Comparison of ENCODE assay signal across 18 cellular contexts in the genomic region with DNA sequence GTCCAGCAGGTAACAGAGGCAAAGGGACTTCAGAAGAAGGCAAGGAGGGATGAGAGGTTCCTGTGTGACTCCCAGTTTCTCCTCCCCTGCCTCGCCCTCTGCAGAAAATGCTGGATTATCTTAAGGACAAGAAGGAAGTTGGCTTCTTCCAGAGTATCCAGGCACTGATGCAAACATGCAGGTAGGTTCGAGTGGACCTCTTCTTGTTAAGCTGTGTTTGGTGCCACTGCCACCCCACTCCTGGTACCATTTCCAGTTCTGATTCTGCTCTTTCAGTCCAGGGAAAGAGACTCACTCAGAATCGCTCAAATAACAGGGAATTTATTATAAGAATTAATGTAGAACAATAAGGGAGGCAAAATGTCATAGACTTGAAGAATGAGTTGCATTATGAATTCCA.
DNase-seq lines count a peak whose midpoint lies in the region; ATAC-seq and TF ChIP-seq lines count a peak whose summit lies in the region.
"Had no signal": no experiment of that assay in that cellular context is flagged by ENCODE, and none has a peak within 500 bp of the region (broad histone marks: within the 10 kb centered on the region; RNA-seq: fewer than 3 reads in every experiment).

No MANE protein-coding gene starts in this region.

- no peaks in the 10 kb centered on the region for H3F3A ChIP-seq in neural progenitor cell (ENCODE audit: low read depth)
- no peaks in the 10 kb centered on the region for H3F3A ChIP-seq in PC-3 (ENCODE audit: low read length, unreplicated experiment)

- H2AFZ ChIP-seq in neural progenitor cell (replicated peaks), result no peak overlapping the region
- H2AFZ ChIP-seq in PC-3 (ENCODE audit: low read length), result no peak overlapping the region
- H2AFZ ChIP-seq: GM23338 had no signal

- no peaks in the 10 kb centered on the region for H3K27me3 Mint-ChIP-seq in activated naive CD8-positive, alpha-beta T cell
- peaks cover 16% of the 10 kb centered on the region for H3K27me3 Mint-ChIP-seq in activated naive CD8-positive, alpha-beta T cell treated with anti-CD3 and anti-CD28 coated beads, Interleukin-2, amount 50 U/mL, for 24 hours
- H3K27me3 Mint-ChIP-seq in dendritic cell treated with granulocyte-macrophage colony-stimulating factor and Interleukin-4, amounts not matched to agents 40 ng/mL and 50 ng/mL, for 4 days, result peaks cover 35% of the 10 kb centered on the region
- H3K27me3 Mint-ChIP-seq in neural progenitor cell (ENCODE audit: insufficient read depth, low read depth), result peaks cover 11% of the 10 kb centered on the region

- peaks cover 34% of the 10 kb centered on the region for H3K4me1 Mint-ChIP-seq in activated naive CD8-positive, alpha-beta T cell (ENCODE audit: low read depth)
- peaks cover 34% of the 10 kb centered on the region for H3K4me1 Mint-ChIP-seq in activated naive CD8-positive, alpha-beta T cell treated with anti-CD3 and anti-CD28 coated beads, Interleukin-2, amount 50 U/mL, for 24 hours
- H3K4me1 Mint-ChIP-seq in dendritic cell treated with granulocyte-macrophage colony-stimulating factor and Interleukin-4, amounts not matched to agents 40 ng/mL and 50 ng/mL, for 4 days (ENCODE audit: low read depth), result peaks cover 19% of the 10 kb centered on the region
- no peaks in the 10 kb centered on the region for H3K4me1 Mint-ChIP-seq in neural progenitor cell
- H3K4me1 Mint-ChIP-seq: GM23338 had no signal

- H3K79me2 ChIP-seq in neural progenitor cell (ENCODE audit: low read depth), result no peaks in the 10 kb centered on the region
- H3K79me2 ChIP-seq in PC-3 (ENCODE audit: low read length), result no peaks in the 10 kb centered on the region

- H3K36me3 Mint-ChIP-seq in activated naive CD8-positive, alpha-beta T cell, result no peaks in the 10 kb centered on the region
- H3K36me3 Mint-ChIP-seq in activated naive CD8-positive, alpha-beta T cell treated with anti-CD3 and anti-CD28 coated beads, Interleukin-2, amount 50 U/mL, for 24 hours (ENCODE audit: low read depth), result peaks cover 14% of the 10 kb centered on the region
- H3K36me3 Mint-ChIP-seq in dendritic cell treated with granulocyte-macrophage colony-stimulating factor and Interleukin-4, amounts not matched to agents 40 ng/mL and 50 ng/mL, for 4 days (ENCODE audit: low read depth), result no peaks in the 10 kb centered on the region
- peaks cover 2% of the 10 kb centered on the region for H3K36me3 Mint-ChIP-seq in neural progenitor cell
- H3K36me3 Mint-ChIP-seq: CD8-positive, alpha-beta T cell had no signal

- H3K9me2 ChIP-seq in PC-3 (replicated peaks; ENCODE audit: low read length), result no peaks in the 10 kb centered on the region

- no peak overlapping the region for H3K4me3 Mint-ChIP-seq in activated naive CD8-positive, alpha-beta T cell
- no peak overlapping the region for H3K4me3 Mint-ChIP-seq in activated naive CD8-positive, alpha-beta T cell treated with anti-CD3 and anti-CD28 coated beads, Interleukin-2, amount 50 U/mL, for 24 hours
- no peak overlapping the region for H3K4me3 Mint-ChIP-seq in dendritic cell treated with granulocyte-macrophage colony-stimulating factor and Interleukin-4, amounts not matched to agents 40 ng/mL and 50 ng/mL, for 4 days
- peak overlapping the region; percentile 35 for H3K4me3 Mint-ChIP-seq in neural progenitor cell
- H3K4me3 Mint-ChIP-seq: B cell; CD8-positive, alpha-beta T cell; GM23338 had no signal

- H3K4me2 ChIP-seq in neural progenitor cell (no peak overlapping the region), PC-3 (ENCODE audit: low read length) (no peak overlapping the region)
- H3K4me2 ChIP-seq: BLaER1 treated with 17β-estradiol and CSF1 and Interleukin-3, amounts not matched to agents 10 nM and 100 nM; GM23338 had no signal

- H3K27ac ChIP-seq in neural progenitor cell (no peak overlapping the region), PC-3 (ENCODE audit: low read length) (no peak overlapping the region), psoas muscle (no peak overlapping the region)
- H3K27ac ChIP-seq: BLaER1 treated with 17β-estradiol and CSF1 and Interleukin-3, amounts not matched to agents 10 nM and 100 nM had no signal

- no peak for DNase-seq in activated naive CD8-positive, alpha-beta T cell treated with anti-CD3 and anti-CD28 coated beads, Interleukin-2, amount 50 U/mL, for 24 hours
- DNase-seq in neural progenitor cell (ENCODE audit: low spot score), result no peak
- no peak for DNase-seq in NCI-H1048 (lab: John Stamatoyannopoulos, UW)
- DNase-seq in DMS114 treated with DMSO at 0.1 percent for 48 hours (lab: John Stamatoyannopoulos, UW; ENCODE audit: unreplicated experiment), result no peak
- no peak for DNase-seq in PC-3
- no peak for DNase-seq in psoas muscle
- DNase-seq: Calu3; CD8-positive, alpha-beta T cell; DMS53; DND-41; EL; HCEC 1CT had no signal

- CTCF ChIA-PET in PC-3 (lab: Charles Lee), result no interaction called here

- TF ChIP-seq CTCF in neural progenitor cell (IDR thresholded peaks at IDR 0.05) (no peak), PC-3 (conservative IDR thresholded peaks at IDR 0.05; ENCODE audit: low read depth, low read length) (no peak), psoas muscle (IDR thresholded peaks at IDR 0.05) (no peak)

- H3K4me3 ChIP-seq in neural progenitor cell, result no peak overlapping the region
- H3K4me3 ChIP-seq in PC-3 (ENCODE audit: low read length), result no peak overlapping the region
- H3K4me3 ChIP-seq in psoas muscle, result no peak overlapping the region
- H3K4me3 ChIP-seq: BLaER1 treated with 17β-estradiol and CSF1 and Interleukin-3, amounts not matched to agents 10 nM and 100 nM; GM12878; GM23338 had no signal

- no TSS peak for BruUV-seq in PC-3 (replicated peaks; lab: Mats Ljungman, UMichigan)

- H3K27me3 ChIP-seq in neural progenitor cell, result no peaks in the 10 kb centered on the region
- no peaks in the 10 kb centered on the region for H3K27me3 ChIP-seq in PC-3 (ENCODE audit: low read length)
- no peaks in the 10 kb centered on the region for H3K27me3 ChIP-seq in psoas muscle (ENCODE audit: insufficient read depth in 3 of 3, low read length in 2 of 3)
- H3K27me3 ChIP-seq: BLaER1 treated with 17β-estradiol and CSF1 and Interleukin-3, amounts not matched to agents 10 nM and 100 nM had no signal

- H3K9me3 ChIP-seq in neural progenitor cell (ENCODE audit: low read depth) (no peaks in the 10 kb centered on the region), PC-3 (ENCODE audit: low read length) (no peaks in the 10 kb centered on the region), psoas muscle (no peaks in the 10 kb centered on the region)

- no peak overlapping the region for H3K9ac ChIP-seq in neural progenitor cell
- no peak overlapping the region for H3K9ac ChIP-seq in PC-3 (ENCODE audit: low read length)
- H3K9ac ChIP-seq: BLaER1 treated with 17β-estradiol and CSF1 and Interleukin-3, amounts not matched to agents 10 nM and 100 nM had no signal

- POLR2A ChIA-PET in PC-3 (lab: Charles Lee; ENCODE audit: unreplicated experiment), result no interaction called here

- H3K36me3 ChIP-seq in neural progenitor cell (no peaks in the 10 kb centered on the region), PC-3 (ENCODE audit: low read depth, low read length) (no peaks in the 10 kb centered on the region), psoas muscle (ENCODE audit: insufficient read depth in 1 of 2, low read depth in 1 of 2) (peaks cover 0 to 99% of the 10 kb centered on the region in 2 donors)

- intact Hi-C loops in dendritic cell treated with granulocyte-macrophage colony-stimulating factor and Interleukin-4, amounts not matched to agents 40 ng/mL and 50 ng/mL, for 4 days (cut with micrococcal nuclease), result no loop called here
- intact Hi-C loops in PC-3 (cut with micrococcal nuclease) (no loop called here), psoas muscle (cut with DNase I) (no loop called here)

- H4K20me1 ChIP-seq in neural progenitor cell (ENCODE audit: low read depth) (no peaks in the 10 kb centered on the region), PC-3 (ENCODE audit: low read length) (no peaks in the 10 kb centered on the region)
- H4K20me1 ChIP-seq: BLaER1 treated with 17β-estradiol and CSF1 and Interleukin-3, amounts not matched to agents 10 nM and 100 nM had no signal

- 89 to 94% (median 92%) methylated on average over 3 of the region's 3 CpGs for WGBS in psoas muscle, 3 donors

- H3K4me1 ChIP-seq in neural progenitor cell (no peaks in the 10 kb centered on the region), PC-3 (ENCODE audit: insufficient read depth, low read length) (no peaks in the 10 kb centered on the region), psoas muscle (no peaks in the 10 kb centered on the region)

- no peak for ATAC-seq in activated naive CD8-positive, alpha-beta T cell treated with anti-CD3 and anti-CD28 coated beads, Interleukin-2, amount 50 U/mL, for 24 hours
- ATAC-seq in PC-3, result no peak
- ATAC-seq in psoas muscle, result no peak
- ATAC-seq: CD8-positive, alpha-beta T cell; GM12878; GM23338 had no signal

- no peaks in the 10 kb centered on the region for H3K9me3 Mint-ChIP-seq in activated naive CD8-positive, alpha-beta T cell (ENCODE audit: low read depth)
- peaks cover 9% of the 10 kb centered on the region for H3K9me3 Mint-ChIP-seq in activated naive CD8-positive, alpha-beta T cell treated with anti-CD3 and anti-CD28 coated beads, Interleukin-2, amount 50 U/mL, for 24 hours
- H3K9me3 Mint-ChIP-seq in dendritic cell treated with granulocyte-macrophage colony-stimulating factor and Interleukin-4, amounts not matched to agents 40 ng/mL and 50 ng/mL, for 4 days, result peaks cover 25% of the 10 kb centered on the region
- peaks cover 22% of the 10 kb centered on the region for H3K9me3 Mint-ChIP-seq in neural progenitor cell
- H3K9me3 Mint-ChIP-seq: CD8-positive, alpha-beta T cell had no signal

- peak overlapping the region; percentile 34 for H3K27ac Mint-ChIP-seq in activated naive CD8-positive, alpha-beta T cell
- no peak overlapping the region for H3K27ac Mint-ChIP-seq in activated naive CD8-positive, alpha-beta T cell treated with anti-CD3 and anti-CD28 coated beads, Interleukin-2, amount 50 U/mL, for 24 hours
- peak overlapping the region; percentile 51 for H3K27ac Mint-ChIP-seq in dendritic cell treated with granulocyte-macrophage colony-stimulating factor and Interleukin-4, amounts not matched to agents 40 ng/mL and 50 ng/mL, for 4 days
- no peak overlapping the region for H3K27ac Mint-ChIP-seq in neural progenitor cell
- H3K27ac Mint-ChIP-seq: B cell; CD8-positive, alpha-beta T cell; GM23338 had no signal

Comparison
In these comparisons a context has a peak if more than half of its experiments do, and no peak if none do; other contexts are left out.
1. H3K27ac Mint-ChIP-seq: peak in activated naive CD8-positive, alpha-beta T cell (single experiment) and dendritic cell treated with granulocyte-macrophage colony-stimulating factor and Interleukin-4, amounts not matched to agents 40 ng/mL and 50 ng/mL, for 4 days (single experiment); none in activated naive CD8-positive, alpha-beta T cell treated with anti-CD3 and anti-CD28 coated beads, Interleukin-2, amount 50 U/mL, for 24 hours (single experiment) and neural progenitor cell (single experiment).